In genomic region chr4:472881-473574, GRCh38 we compare ENCODE assay signal across 8 cellular contexts. TPM values are rescaled to one million over a fixed set of nuclear protein-coding genes. Genes with fewer than 3 reads are reported as not detected.
DNase-seq lines count a peak whose midpoint lies in the region; ATAC-seq and TF ChIP-seq lines count a peak whose summit lies in the region.

No MANE protein-coding gene starts in this region.

- peak overlapping the region; percentile 100 for H3K27ac Mint-ChIP-seq in type B pancreatic cell

- 10 to 13% methylated on average over 17 of the region's 17 CpGs for WGBS in lung, 2 donors

- H3K36me3 ChIP-seq in lung (ENCODE audit: control insufficient read depth in 2 of 2, insufficient read depth in 2 of 2, low read length in 2 of 2): peaks cover 9 to 12% of the 10 kb centered on the region in 2 donors

- DNase-seq in NCI-H82 (lab: John Stamatoyannopoulos, UW) (peak; percentile 34), NCI-H82 treated with DMSO at 0.1 percent for 48 hours (lab: John Stamatoyannopoulos, UW; ENCODE audit: unreplicated experiment) (no peak), NCI-H146 (lab: John Stamatoyannopoulos, UW) (peak; percentile 7), caudate nucleus (lab: John Stamatoyannopoulos, UW) (peak in 19 of 61 donors; percentile 21 to 59 (median 42)), lung (ENCODE audit: low spot score) (no peak), type B pancreatic cell (ENCODE audit: extremely low spot score, unreplicated experiment) (no peak), DMS114 treated with DMSO at 0.1 percent for 48 hours (lab: John Stamatoyannopoulos, UW; ENCODE audit: unreplicated experiment) (no peak), NCI-H774 (lab: John Stamatoyannopoulos, UW) (no peak)

- H3K4me3 Mint-ChIP-seq in type B pancreatic cell: peak overlapping the region; percentile 100

- H3K4me3 ChIP-seq in lung: peak overlapping the region; percentile 93

- peaks cover 16% of the 10 kb centered on the region for H3K4me1 Mint-ChIP-seq in type B pancreatic cell (ENCODE audit: unreplicated experiment)

- peaks cover 56% of the 10 kb centered on the region for H3K36me3 Mint-ChIP-seq in type B pancreatic cell

- no peak for ATAC-seq in lung (ENCODE audit: insufficient read depth, low FRiP score)

- TF ChIP-seq CTCF in lung (IDR thresholded peaks at IDR 0.05; ENCODE audit: control extremely low read depth, extremely low read depth) (no peak), type B pancreatic cell (conservative IDR thresholded peaks at IDR 0.05) (no peak)

- H3K27me3 Mint-ChIP-seq in type B pancreatic cell: no peaks in the 10 kb centered on the region

- peaks cover 1 to 4% of the 10 kb centered on the region in 2 donors for H3K4me1 ChIP-seq in lung (ENCODE audit: control insufficient read depth in 2 of 2, insufficient read depth in 2 of 2, low read length in 2 of 2)

- H3K9me3 Mint-ChIP-seq in type B pancreatic cell: peaks cover 26% of the 10 kb centered on the region

- H3K27me3 ChIP-seq in lung (ENCODE audit: control insufficient read depth, insufficient read depth): no peaks in the 10 kb centered on the region

- peaks cover 0 to 11% of the 10 kb centered on the region in 2 donors for H3K9me3 ChIP-seq in lung (ENCODE audit: control insufficient read depth in 2 of 2, insufficient read depth in 1 of 2, low read length in 1 of 2)

- H3K27ac ChIP-seq in caudate nucleus (ENCODE audit: low read depth, low read length) (peak overlapping the region; percentile 74), lung (ENCODE audit: low read depth in 1 of 2, low read length in 1 of 2) (peak overlapping the region; percentile 84 to 96)

RNA-seq across cellular contexts. Expression of gene ZNF721, which starts 25.9 kb away (rescaled TPM):
- total RNA-seq in lung: 10 to 100 TPM; 19.9 to 74.3 TPM
- 10 to 100 TPM in 1 of 2 donors, 1 to 10 TPM in 1; 9.2 to 12.6 TPM for polyA plus RNA-seq in lung
- total RNA-seq in type B pancreatic cell (ENCODE audit: low replicate concordance): 36.2 and 42.0 TPM in 2 replicates

RNA-seq across cellular contexts. Expression of gene PIGG, which starts 26.0 kb away (rescaled TPM):
- total RNA-seq in lung: 10 to 100 TPM; 56.4 to 64.3 TPM
- polyA plus RNA-seq in lung: 10 to 100 TPM; 31.9 to 47.2 TPM
- total RNA-seq in type B pancreatic cell (ENCODE audit: low replicate concordance): 61.8 and 63.6 TPM in 2 replicates

Comparison
In these comparisons a context has a peak if more than half of its experiments do, and no peak if none do; other contexts are left out.
1. DNase-seq: peak in NCI-H82 (single experiment) and NCI-H146 (single experiment); none in NCI-H82 treated with DMSO at 0.1 percent for 48 hours (single experiment), lung (single experiment), type B pancreatic cell (single experiment), DMS114 treated with DMSO at 0.1 percent for 48 hours (single experiment) and NCI-H774 (single experiment).